Comparison of ENCODE assay signal across 8 cellular contexts in the genomic region with DNA sequence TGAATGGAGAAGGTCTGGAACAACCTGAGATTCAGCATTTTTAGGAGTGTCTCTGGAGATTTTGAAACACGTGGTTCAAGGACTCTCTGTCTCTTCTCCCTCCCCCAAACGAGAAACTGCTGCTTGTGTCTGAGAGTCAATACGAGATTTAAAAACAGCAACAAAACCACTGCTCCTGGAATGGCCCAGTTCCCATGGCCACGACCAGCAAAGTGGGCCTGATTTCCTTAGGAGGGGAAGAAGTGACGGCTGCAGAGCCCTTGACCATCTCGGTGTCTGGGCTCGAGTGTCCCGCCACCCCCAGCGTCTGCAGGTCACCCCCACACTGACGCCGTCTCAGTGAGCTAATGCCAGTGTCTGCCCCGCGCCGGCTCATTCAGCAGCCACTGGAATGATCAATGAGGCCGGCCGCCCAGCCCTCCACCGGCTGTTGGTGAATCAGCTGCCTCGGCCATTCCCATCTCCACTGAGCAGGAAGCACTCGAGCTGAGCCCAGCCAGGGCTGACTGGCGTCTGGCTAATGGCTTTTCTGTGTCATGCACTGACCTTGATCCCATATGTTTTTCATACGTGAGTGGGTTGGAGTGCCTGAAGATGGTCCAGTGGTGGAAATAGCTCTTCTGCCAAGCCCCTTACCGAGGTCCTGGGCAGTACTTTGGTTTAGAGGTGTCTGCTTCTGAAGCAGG.
A peak's percentile ranks its signal among the peaks of the same experiment; 100 is the strongest.
DNase-seq lines count a peak whose midpoint lies in the region; ATAC-seq and TF ChIP-seq lines count a peak whose summit lies in the region.
"Had no signal": no experiment of that assay in that cellular context is flagged by ENCODE, and none has a peak within 500 bp of the region (broad histone marks: within the 10 kb centered on the region; RNA-seq: fewer than 3 reads in every experiment).

No MANE protein-coding gene starts in this region.

- no peak for ATAC-seq in GM18868 (IDR thresholded peaks at IDR 0.05; ENCODE audit: unreplicated experiment)

- H3K9me3 ChIP-seq in HUES6 (ENCODE audit: control insufficient read depth, insufficient read depth, low read depth, low read length), result no peaks in the 10 kb centered on the region

- H3K4me1 ChIP-seq in HUES6 (ENCODE audit: control insufficient read depth, insufficient read depth, low read length), result peaks cover 41% of the 10 kb centered on the region

- H3K27me3 Mint-ChIP-seq in osteocyte (ENCODE audit: unreplicated experiment), result no peaks in the 10 kb centered on the region

- TF ChIP-seq CTCF in osteocyte (IDR thresholded peaks at IDR 0.05) (no peak), GM10266 (IDR thresholded peaks at IDR 0.05; ENCODE audit: control insufficient read depth, insufficient read depth, low read depth, missing control alignments) (no peak)

- peak overlapping the region; percentile 63 for H3K4me3 Mint-ChIP-seq in osteocyte (ENCODE audit: unreplicated experiment)
- H3K4me3 Mint-ChIP-seq: T-helper 1 cell treated with Interleukin-12 subunit alpha and Interleukin-12 subunit beta and Interleukin-4 antibody, amounts not matched to agents 30 μg/mL and 1 μg/mL, for 36 hours had no signal

- H3K36me3 Mint-ChIP-seq in osteocyte (ENCODE audit: unreplicated experiment), result peaks cover 2% of the 10 kb centered on the region

- H3K27ac Mint-ChIP-seq in osteocyte (ENCODE audit: unreplicated experiment), result peak overlapping the region; percentile 80
- H3K27ac Mint-ChIP-seq: T-helper 1 cell treated with Interleukin-12 subunit alpha and Interleukin-12 subunit beta and Interleukin-4 antibody, amounts not matched to agents 30 μg/mL and 1 μg/mL, for 36 hours had no signal

- no peaks in the 10 kb centered on the region for H3K27me3 ChIP-seq in HUES6 (ENCODE audit: control insufficient read depth, insufficient read depth, low read length)

- H3K4me3 ChIP-seq in HUES6 (ENCODE audit: low read depth, low read length), result peak overlapping the region; percentile 17; the same call in 1 of the 2 replicates

- H3K36me3 ChIP-seq in HUES6 (ENCODE audit: control insufficient read depth, insufficient read depth, low read length), result no peaks in the 10 kb centered on the region; the same call in 1 of the 2 replicates

- DNase-seq in SW 1271 (lab: John Stamatoyannopoulos, UW), result peak; percentile 64 to 67
- DNase-seq in glomerular visceral epithelial cell (ENCODE audit: extremely low spot score), result peak; percentile 86
- DNase-seq in osteocyte (ENCODE audit: extremely low spot score, unreplicated experiment), result peak; percentile 87
- DNase-seq in CD1c-positive myeloid dendritic cell (ENCODE audit: extremely low spot score), result no peak
- no peak for DNase-seq in GM10266 (ENCODE audit: extremely low spot score)

- peak overlapping the region; percentile 67 for H3K9ac ChIP-seq in HUES6 (ENCODE audit: low read length)

- H3K4me1 Mint-ChIP-seq in osteocyte (ENCODE audit: unreplicated experiment), result peaks cover 15% of the 10 kb centered on the region

- H3K27ac ChIP-seq in HUES6 (ENCODE audit: low read depth, low read length), result peak overlapping the region; percentile 32; the same call in 1 of the 2 replicates

- H3K9me3 Mint-ChIP-seq in osteocyte (ENCODE audit: unreplicated experiment), result no peaks in the 10 kb centered on the region
- H3K9me3 Mint-ChIP-seq: T-helper 1 cell treated with Interleukin-12 subunit alpha and Interleukin-12 subunit beta and Interleukin-4 antibody, amounts not matched to agents 30 μg/mL and 1 μg/mL, for 36 hours had no signal

Comparison
In these comparisons a context has a peak if more than half of its experiments do, and no peak if none do; other contexts are left out.
1. DNase-seq: peak in SW 1271 (2 of 2), glomerular visceral epithelial cell (single experiment) and osteocyte (single experiment); none in CD1c-positive myeloid dendritic cell (single experiment) and GM10266 (single experiment).